In genomic region chr7:87919875-87920274, GRCh38 we compare ENCODE assay signal across 8 cellular contexts.
"Had no signal": no experiment of that assay in that cellular context is flagged by ENCODE, and none has a peak within 500 bp of the region (broad histone marks: within the 10 kb centered on the region; RNA-seq: fewer than 3 reads in every experiment).

No MANE protein-coding gene starts in this region.

- H3K27ac Mint-ChIP-seq: H9 had no signal

- H3K27ac ChIP-seq: HL-60 had no signal

- H3K36me3 Mint-ChIP-seq: IgD-negative memory B cell had no signal

- H3K9me3 Mint-ChIP-seq: H9, IgD-negative memory B cell had no signal

- H3K4me1 Mint-ChIP-seq: IgD-negative memory B cell had no signal

- DNase-seq: GOT3, H9, HCEC 1CT, KBM-7 had no signal

- H3K4me3 Mint-ChIP-seq: H9, IgD-negative memory B cell had no signal

- FAIRE-seq: H54, HepG2 had no signal
